1 cellular context compared by ENCODE assay signal in genomic region chr18:70195014-70195614, GRCh38.
TF ChIP-seq lines count a peak whose summit lies in the region.

No MANE protein-coding gene starts in this region.

TF ChIP-seq in GM23338, 12 proteins besides CTCF, POLR2A, EP300 and RAD21 (continued from another document):
- TF ChIP-seq, protein P1, sequence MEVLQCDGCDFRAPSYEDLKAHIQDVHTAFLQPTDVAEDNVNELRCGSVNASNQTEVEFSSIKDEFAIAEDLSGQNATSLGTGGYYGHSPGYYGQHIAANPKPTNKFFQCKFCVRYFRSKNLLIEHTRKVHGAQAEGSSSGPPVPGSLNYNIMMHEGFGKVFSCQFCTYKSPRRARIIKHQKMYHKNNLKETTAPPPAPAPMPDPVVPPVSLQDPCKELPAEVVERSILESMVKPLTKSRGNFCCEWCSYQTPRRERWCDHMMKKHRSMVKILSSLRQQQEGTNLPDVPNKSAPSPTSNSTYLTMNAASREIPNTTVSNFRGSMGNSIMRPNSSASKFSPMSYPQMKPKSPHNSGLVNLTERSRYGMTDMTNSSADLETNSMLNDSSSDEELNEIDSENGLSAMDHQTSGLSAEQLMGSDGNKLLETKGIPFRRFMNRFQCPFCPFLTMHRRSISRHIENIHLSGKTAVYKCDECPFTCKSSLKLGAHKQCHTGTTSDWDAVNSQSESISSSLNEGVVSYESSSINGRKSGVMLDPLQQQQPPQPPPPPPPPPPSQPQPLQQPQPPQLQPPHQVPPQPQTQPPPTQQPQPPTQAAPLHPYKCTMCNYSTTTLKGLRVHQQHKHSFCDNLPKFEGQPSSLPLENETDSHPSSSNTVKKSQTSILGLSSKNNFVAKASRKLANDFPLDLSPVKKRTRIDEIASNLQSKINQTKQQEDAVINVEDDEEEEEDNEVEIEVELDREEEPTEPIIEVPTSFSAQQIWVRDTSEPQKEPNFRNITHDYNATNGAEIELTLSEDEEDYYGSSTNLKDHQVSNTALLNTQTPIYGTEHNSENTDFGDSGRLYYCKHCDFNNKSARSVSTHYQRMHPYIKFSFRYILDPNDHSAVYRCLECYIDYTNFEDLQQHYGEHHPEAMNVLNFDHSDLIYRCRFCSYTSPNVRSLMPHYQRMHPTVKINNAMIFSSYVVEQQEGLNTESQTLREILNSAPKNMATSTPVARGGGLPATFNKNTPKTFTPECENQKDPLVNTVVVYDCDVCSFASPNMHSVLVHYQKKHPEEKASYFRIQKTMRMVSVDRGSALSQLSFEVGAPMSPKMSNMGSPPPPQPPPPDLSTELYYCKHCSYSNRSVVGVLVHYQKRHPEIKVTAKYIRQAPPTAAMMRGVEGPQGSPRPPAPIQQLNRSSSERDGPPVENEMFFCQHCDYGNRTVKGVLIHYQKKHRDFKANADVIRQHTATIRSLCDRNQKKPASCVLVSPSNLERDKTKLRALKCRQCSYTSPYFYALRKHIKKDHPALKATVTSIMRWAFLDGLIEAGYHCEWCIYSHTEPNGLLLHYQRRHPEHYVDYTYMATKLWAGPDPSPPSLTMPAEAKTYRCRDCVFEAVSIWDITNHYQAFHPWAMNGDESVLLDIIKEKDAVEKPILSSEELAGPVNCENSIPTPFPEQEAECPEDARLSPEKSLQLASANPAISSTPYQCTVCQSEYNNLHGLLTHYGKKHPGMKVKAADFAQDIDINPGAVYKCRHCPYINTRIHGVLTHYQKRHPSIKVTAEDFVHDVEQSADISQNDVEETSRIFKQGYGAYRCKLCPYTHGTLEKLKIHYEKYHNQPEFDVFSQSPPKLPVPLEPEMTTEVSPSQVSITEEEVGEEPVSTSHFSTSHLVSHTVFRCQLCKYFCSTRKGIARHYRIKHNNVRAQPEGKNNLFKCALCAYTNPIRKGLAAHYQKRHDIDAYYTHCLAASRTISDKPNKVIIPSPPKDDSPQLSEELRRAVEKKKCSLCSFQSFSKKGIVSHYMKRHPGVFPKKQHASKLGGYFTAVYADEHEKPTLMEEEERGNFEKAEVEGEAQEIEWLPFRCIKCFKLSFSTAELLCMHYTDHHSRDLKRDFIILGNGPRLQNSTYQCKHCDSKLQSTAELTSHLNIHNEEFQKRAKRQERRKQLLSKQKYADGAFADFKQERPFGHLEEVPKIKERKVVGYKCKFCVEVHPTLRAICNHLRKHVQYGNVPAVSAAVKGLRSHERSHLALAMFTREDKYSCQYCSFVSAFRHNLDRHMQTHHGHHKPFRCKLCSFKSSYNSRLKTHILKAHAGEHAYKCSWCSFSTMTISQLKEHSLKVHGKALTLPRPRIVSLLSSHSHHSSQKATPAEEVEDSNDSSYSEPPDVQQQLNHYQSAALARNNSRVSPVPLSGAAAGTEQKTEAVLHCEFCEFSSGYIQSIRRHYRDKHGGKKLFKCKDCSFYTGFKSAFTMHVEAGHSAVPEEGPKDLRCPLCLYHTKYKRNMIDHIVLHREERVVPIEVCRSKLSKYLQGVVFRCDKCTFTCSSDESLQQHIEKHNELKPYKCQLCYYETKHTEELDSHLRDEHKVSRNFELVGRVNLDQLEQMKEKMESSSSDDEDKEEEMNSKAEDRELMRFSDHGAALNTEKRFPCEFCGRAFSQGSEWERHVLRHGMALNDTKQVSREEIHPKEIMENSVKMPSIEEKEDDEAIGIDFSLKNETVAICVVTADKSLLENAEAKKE (CRISPR knock-in tag; IDR thresholded peaks at IDR 0.05) = no peak
- TF ChIP-seq EZH2phosphoT487 (IDR thresholded peaks at IDR 0.05; ENCODE audit: unreplicated experiment) = no peak
- TF ChIP-seq, protein P2, sequence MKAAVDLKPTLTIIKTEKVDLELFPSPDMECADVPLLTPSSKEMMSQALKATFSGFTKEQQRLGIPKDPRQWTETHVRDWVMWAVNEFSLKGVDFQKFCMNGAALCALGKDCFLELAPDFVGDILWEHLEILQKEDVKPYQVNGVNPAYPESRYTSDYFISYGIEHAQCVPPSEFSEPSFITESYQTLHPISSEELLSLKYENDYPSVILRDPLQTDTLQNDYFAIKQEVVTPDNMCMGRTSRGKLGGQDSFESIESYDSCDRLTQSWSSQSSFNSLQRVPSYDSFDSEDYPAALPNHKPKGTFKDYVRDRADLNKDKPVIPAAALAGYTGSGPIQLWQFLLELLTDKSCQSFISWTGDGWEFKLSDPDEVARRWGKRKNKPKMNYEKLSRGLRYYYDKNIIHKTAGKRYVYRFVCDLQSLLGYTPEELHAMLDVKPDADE (IDR thresholded peaks at IDR 0.05) = no peak
- no peak for TF ChIP-seq JUNB (IDR thresholded peaks at IDR 0.05; ENCODE audit: unreplicated experiment)
